Comparison of ENCODE assay signal across 9 cellular contexts in the genomic region with DNA sequence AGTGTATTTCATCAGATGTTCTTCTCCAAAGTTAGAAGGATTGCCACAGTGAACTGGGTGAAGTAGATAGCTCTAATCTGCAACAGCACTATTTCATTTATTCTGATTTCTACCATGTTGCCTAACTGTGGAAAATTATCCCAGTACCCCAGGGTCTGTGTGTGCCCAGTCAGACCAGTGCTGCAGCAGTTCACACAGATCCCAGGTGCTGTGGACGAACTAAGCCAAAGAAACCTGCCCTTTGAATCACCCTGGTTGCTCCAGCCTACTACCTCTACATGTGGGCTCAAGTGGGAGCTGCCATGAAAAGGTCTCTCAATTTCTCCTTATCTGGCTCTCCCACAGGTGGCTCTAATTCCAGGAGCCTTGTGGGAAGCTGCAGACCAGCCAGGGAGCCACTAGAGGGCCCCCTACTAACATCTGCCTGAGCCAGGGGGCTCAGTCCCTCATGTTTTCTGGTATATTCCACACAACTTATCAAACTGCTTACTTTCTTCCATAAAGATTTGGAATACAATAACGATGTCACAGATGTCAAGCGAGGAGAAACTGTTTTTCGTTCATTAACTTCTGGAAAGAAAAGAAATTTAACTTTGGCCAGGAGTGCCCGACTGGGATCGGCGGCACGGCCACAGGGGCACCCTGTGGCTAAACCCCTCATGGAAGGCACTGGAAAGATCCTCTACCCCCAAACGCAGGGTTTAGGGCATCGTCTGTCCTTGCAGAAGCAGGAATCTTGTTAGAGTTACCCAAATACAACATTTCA. TPM values are rescaled to one million over a fixed set of nuclear protein-coding genes. Genes with fewer than 3 reads are reported as not detected.
A peak's percentile ranks its signal among the peaks of the same experiment; 100 is the strongest.
DNase-seq lines count a peak whose midpoint lies in the region; ATAC-seq, FAIRE-seq and TF ChIP-seq lines count a peak whose summit lies in the region.
"Had no signal": no experiment of that assay in that cellular context is flagged by ENCODE, and none has a peak within 500 bp of the region (broad histone marks: within the 10 kb centered on the region; RNA-seq: fewer than 3 reads in every experiment).

No MANE protein-coding gene starts in this region.

- no peak overlapping the region for H3K4me3 ChIP-seq in Jurkat, Clone E6-1 (ENCODE audit: low read length)
- H3K4me3 ChIP-seq in GM12878 = no peak overlapping the region

- DNase-seq in NCI-H526 (lab: John Stamatoyannopoulos, UW) (peak; percentile 24 to 72), NCI-H526 treated with DMSO at 0.1 percent for 48 hours (lab: John Stamatoyannopoulos, UW) (no peak), SIG-M5 (lab: John Stamatoyannopoulos, UW) (peak; percentile 54), GM12878 (ENCODE audit: low read depth, low spot score) (no peak), middle frontal gyrus (ENCODE audit: extremely low spot score, low spot score) (no peak)
- peak; percentile 27 for DNase-seq in Jurkat, Clone E6-1 (ENCODE audit: low read depth, low spot score)
- peak in 1 of 2 donors; percentile 9 for DNase-seq in stimulated activated effector memory CD8-positive, alpha-beta T cell treated with anti-CD3 and anti-CD28 coated beads, Interleukin-12 subunit alpha, Interleukin-12 subunit beta, amount 100 ng/mL, for 72 hours (ENCODE audit: low spot score in 2 of 2)

- no peaks in the 10 kb centered on the region for H3K36me3 Mint-ChIP-seq in stimulated activated effector memory CD8-positive, alpha-beta T cell treated with anti-CD3 and anti-CD28 coated beads, Interleukin-12 subunit alpha, Interleukin-12 subunit beta, amount 100 ng/mL, for 72 hours

- in situ Hi-C loops in GM12878 (cut with MboI) = no loop called here

- no peak for FAIRE-seq in GM12878 (lab: Jason Lieb, UNC)
- peak; percentile 9 for FAIRE-seq in islet of Langerhans (lab: Jason Lieb, UNC)

- H3K79me2 ChIP-seq in GM12878 (ENCODE audit: control insufficient read depth, insufficient read depth, low read length) = no peaks in the 10 kb centered on the region

- TF ChIP-seq POLR2A in GM12878 (IDR thresholded peaks at IDR 0.05; ENCODE audit: low read depth, low read length) = no peak

- no TSS peak for BruUV-seq in GM12878 (replicated peaks; lab: Mats Ljungman, UMichigan)

- peak; percentile 84 for TF ChIP-seq RAD21 in GM12878 (IDR thresholded peaks at IDR 0.05; ENCODE audit: insufficient read depth, low read depth, low read length)

- H3K4me1 ChIP-seq in GM12878 (ENCODE audit: control insufficient read depth, insufficient read depth, low read length) = no peaks in the 10 kb centered on the region; the same call in 1 of the 2 replicates

- peak; percentile 82 to 92 (median 91) for TF ChIP-seq CTCF in GM12878 (IDR thresholded peaks at IDR 0.05 in 2 of 3, conservative IDR thresholded peaks at IDR 0.05 in 1 of 3; ENCODE audit: control insufficient read depth in 2 of 3, extremely low read depth in 1 of 3, insufficient read depth in 1 of 3, low read depth in 3 of 3, low read length in 3 of 3)

- no peaks in the 10 kb centered on the region for H3K9me3 Mint-ChIP-seq in stimulated activated effector memory CD8-positive, alpha-beta T cell treated with anti-CD3 and anti-CD28 coated beads, Interleukin-12 subunit alpha, Interleukin-12 subunit beta, amount 100 ng/mL, for 72 hours
- H3K9me3 Mint-ChIP-seq: central memory CD8-positive, alpha-beta T cell had no signal

- no peak overlapping the region for H3K27ac Mint-ChIP-seq in stimulated activated effector memory CD8-positive, alpha-beta T cell treated with anti-CD3 and anti-CD28 coated beads, Interleukin-12 subunit alpha, Interleukin-12 subunit beta, amount 100 ng/mL, for 72 hours

- H3K27me3 ChIP-seq in GM12878 (replicated peaks in 1 of 2; ENCODE audit: control insufficient read depth in 2 of 2, insufficient read depth in 2 of 2, low read length in 1 of 2) = no peaks in the 10 kb centered on the region

- H3K36me3 ChIP-seq in GM12878 (ENCODE audit: control insufficient read depth in 2 of 2, insufficient read depth in 2 of 2, low read length in 1 of 2) = peaks cover 0 to 2% of the 10 kb centered on the region in 2 experiments; a peak in 3 of 4 replicates

- H3K4me1 Mint-ChIP-seq in stimulated activated effector memory CD8-positive, alpha-beta T cell treated with anti-CD3 and anti-CD28 coated beads, Interleukin-12 subunit alpha, Interleukin-12 subunit beta, amount 100 ng/mL, for 72 hours = no peaks in the 10 kb centered on the region

- H3K4me3 Mint-ChIP-seq in stimulated activated effector memory CD8-positive, alpha-beta T cell treated with anti-CD3 and anti-CD28 coated beads, Interleukin-12 subunit alpha, Interleukin-12 subunit beta, amount 100 ng/mL, for 72 hours = no peak overlapping the region
- H3K4me3 Mint-ChIP-seq: central memory CD8-positive, alpha-beta T cell had no signal

- TF ChIP-seq EP300 in GM12878 (IDR thresholded peaks at IDR 0.05; ENCODE audit: borderline replicate concordance in 1 of 2, control insufficient read depth in 1 of 2, low read depth in 2 of 2, low read length in 2 of 2) = no peak

- POLR2A ChIA-PET in GM12878 (lab: Charles Lee) = interaction anchor here (0.8 to 3.1 kb wide), 2 partner anchors 10 to 30 kb away, joined by 3 to 14 read pairs; no protein-coding TSS in a partner anchor

- no peak overlapping the region for H3K9ac ChIP-seq in GM12878 (ENCODE audit: control insufficient read depth, insufficient read depth, low read length)

- SMC1A ChIA-PET in GM12878 (lab: Charles Lee; ENCODE audit: uncharacterized antibody, unreplicated experiment) = interaction anchor here (0.6 to 4.8 kb wide), 17 partner anchors 9 to 502 kb away, joined by 3 to 22 read pairs (median 3); no protein-coding TSS in a partner anchor

- intact Hi-C loops in GM12878 (cut with micrococcal nuclease; ENCODE audit: unreplicated experiment) = loop anchor here (1.0 kb wide), 1 partner anchor 27 kb away; no protein-coding TSS in a partner anchor

- 64% methylated on average over 10 of the region's 10 CpGs for WGBS in GM12878 (ENCODE audit: insufficient coverage, insufficient replicate concordance, low lambda C conversion rate, missing lambda C conversion rate)

- H3K9me3 ChIP-seq in GM12878 (replicated peaks; ENCODE audit: control insufficient read depth, insufficient read depth, low read length) = no peaks in the 10 kb centered on the region

- H2AFZ ChIP-seq in GM12878 (ENCODE audit: control insufficient read depth, low read depth, low read length) = no peak overlapping the region

- H3K4me2 ChIP-seq in GM12878 (ENCODE audit: control insufficient read depth, insufficient read depth) = no peak overlapping the region

- H3K27ac ChIP-seq in GM12878 (ENCODE audit: control insufficient read depth, insufficient read depth) = no peak overlapping the region

- CTCF ChIA-PET in GM12878 (lab: Yijun Ruan, JAX) = interaction anchor here (1.0 to 8.1 kb wide), 13 partner anchors 9 to 1108 kb away, joined by 3 to 92 read pairs (median 5); no protein-coding TSS in a partner anchor

- RAD21 ChIA-PET in GM12878 (lab: Charles Lee; ENCODE audit: unreplicated experiment) = interaction anchor here (1.0 to 5.8 kb wide), 7 partner anchors 9 to 164 kb away, joined by 3 to 47 read pairs (median 3); no protein-coding TSS in a partner anchor

- peak; percentile 91 for ATAC-seq in GM12878
- ATAC-seq in stimulated activated effector memory CD8-positive, alpha-beta T cell treated with anti-CD3 and anti-CD28 coated beads, Interleukin-12 subunit alpha, Interleukin-12 subunit beta, amount 100 ng/mL, for 72 hours = peak; percentile 60

- no peaks in the 10 kb centered on the region for H4K20me1 ChIP-seq in GM12878 (ENCODE audit: control insufficient read depth, insufficient read depth)

TF ChIP-seq in GM12878, 131 proteins besides CTCF, POLR2A, EP300 and RAD21 (continues in another document):
- TF ChIP-seq TCF12 (IDR thresholded peaks at IDR 0.05; ENCODE audit: low read depth, low read length) (0 out of 2 replicates have a peak, but pooled peaks have one; percentile 14), POLR2AphosphoS2 (IDR thresholded peaks at IDR 0.05; ENCODE audit: low read depth, low read length) (0 out of 2 replicates have a peak, but pooled peaks have one; percentile 31), RB1 (IDR thresholded peaks at IDR 0.05; ENCODE audit: borderline replicate concordance) (0 out of 2 replicates have a peak, but pooled peaks have one; percentile 30), BCL11A (IDR thresholded peaks at IDR 0.05; ENCODE audit: low read depth, low read length) (no peak)
- TF ChIP-seq, protein P1, sequence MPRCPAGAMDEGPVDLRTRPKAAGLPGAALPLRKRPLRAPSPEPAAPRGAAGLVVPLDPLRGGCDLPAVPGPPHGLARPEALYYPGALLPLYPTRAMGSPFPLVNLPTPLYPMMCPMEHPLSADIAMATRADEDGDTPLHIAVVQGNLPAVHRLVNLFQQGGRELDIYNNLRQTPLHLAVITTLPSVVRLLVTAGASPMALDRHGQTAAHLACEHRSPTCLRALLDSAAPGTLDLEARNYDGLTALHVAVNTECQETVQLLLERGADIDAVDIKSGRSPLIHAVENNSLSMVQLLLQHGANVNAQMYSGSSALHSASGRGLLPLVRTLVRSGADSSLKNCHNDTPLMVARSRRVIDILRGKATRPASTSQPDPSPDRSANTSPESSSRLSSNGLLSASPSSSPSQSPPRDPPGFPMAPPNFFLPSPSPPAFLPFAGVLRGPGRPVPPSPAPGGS (IDR thresholded peaks at IDR 0.05; ENCODE audit: borderline replicate concordance, insufficient read depth, low read depth, low read length, poor library complexity, severe bottlenecking) = no peak

RNA-seq across cellular contexts. Expression of a gene that starts 31.6 kb away (rescaled TPM):
- polyA plus RNA-seq in Jurkat, Clone E6-1 (2012; ENCODE audit: insufficient read depth, insufficient read length) = not detected
- 79.0 and 83.4 TPM in 2 replicates for total RNA-seq in GM12878 (2013; cell fraction: nucleolus; rRNA removed)
- total RNA-seq in GM12878 (2014; rRNA removed) (103 and 132 TPM in 2 replicates), GM12878 (2014; rRNA removed; fragmentation: Illumina TruSeq; extraction: Trizol) (111 and 122 TPM in 2 replicates), GM12878 (2021) (68.2 and 77.3 TPM in 2 replicates)
- polyA plus RNA-seq in GM12878 (2011; ENCODE audit: low read depth) = 90.7 TPM
- polyA plus RNA-seq in GM12878 (2011; rRNA removed) (118 and 145 TPM in 2 replicates), GM12878 (2014; fragmentation: Illumina TruSeq; extraction: Trizol) (136 and 138 TPM in 2 replicates), GM12878 (2014; fragmentation: Nextera tagmentation; extraction: Ambion mirVana) (100 to 1,000 TPM; 306 to 457 TPM), GM12878 (2014; rRNA removed) (83.2 and 119 TPM in 2 replicates), GM12878 (2016; fragmentation: Nextera tagmentation; extraction: Ambion mirVana) (100 to 1,000 TPM; 180 to 186 TPM)
- 92.0 and 93.2 TPM in 2 replicates for polyA plus RNA-seq in GM12878 (2011; cell fraction: cytosol; rRNA removed)
- 28.5 and 54.0 TPM in 2 replicates for polyA plus RNA-seq in GM12878 (2011; cell fraction: nucleus; rRNA removed)
- polyA plus RNA-seq in GM12878 (2012) = 80.3 and 84.9 TPM in 2 replicates
- 50.8 and 71.5 TPM in 2 replicates for polyA minus RNA-seq in GM12878 (2011; rRNA and poly(A)+ RNA removed)
- 31.0 and 32.2 TPM in 2 replicates for polyA minus RNA-seq in GM12878 (2011; cell fraction: cytosol; rRNA and poly(A)+ RNA removed)
- 14.5 and 15.8 TPM in 2 replicates for polyA minus RNA-seq in GM12878 (2011; cell fraction: nucleus; rRNA and poly(A)+ RNA removed)

Comparison
In these comparisons a context has a peak if more than half of its experiments do, and no peak if none do; other contexts are left out.
1. DNase-seq: peak in NCI-H526 (2 of 2), Jurkat, Clone E6-1 (single experiment) and SIG-M5 (single experiment); none in NCI-H526 treated with DMSO at 0.1 percent for 48 hours (single experiment), GM12878 (single experiment) and middle frontal gyrus (single experiment).